ENCODE assay signal across 20 cellular contexts in the genomic region with DNA sequence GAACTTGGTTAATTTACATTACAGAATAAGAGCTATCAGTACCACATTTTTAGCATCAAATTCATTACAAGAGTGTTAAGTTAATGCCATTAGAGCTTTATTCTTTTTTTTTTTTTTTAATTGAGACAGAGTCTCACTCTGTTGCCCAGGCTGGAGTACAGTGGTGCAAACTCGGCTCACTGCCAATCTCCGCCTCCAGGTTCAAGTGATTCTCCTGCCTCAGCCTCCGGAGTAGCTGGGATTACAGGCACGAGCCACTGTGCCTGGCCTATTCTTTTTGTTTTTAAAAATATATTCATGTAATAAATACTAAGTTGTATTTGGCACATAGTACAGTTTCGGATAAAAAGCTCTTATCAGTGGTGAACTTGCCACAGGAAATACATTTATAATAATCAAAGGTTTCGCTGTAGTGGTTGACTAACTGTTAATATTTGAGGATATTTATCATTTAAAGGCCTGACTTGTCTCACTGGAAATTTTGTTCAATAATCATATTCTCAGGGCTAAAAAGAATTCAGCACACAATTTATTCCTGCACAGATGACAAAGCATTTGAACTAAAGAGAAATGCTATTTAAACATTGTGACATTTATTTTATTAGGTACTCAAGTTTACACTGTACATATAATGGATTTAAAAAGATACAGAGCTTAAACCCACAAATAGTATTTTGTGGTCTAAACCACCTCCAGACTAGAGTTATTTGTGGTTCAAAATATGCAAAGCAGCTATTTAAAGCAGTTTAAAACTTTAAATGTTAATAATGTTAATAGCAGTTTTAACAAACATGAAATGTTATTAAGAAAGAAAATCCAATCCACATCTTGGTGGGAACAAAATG. TPM values are rescaled to one million over a fixed set of nuclear protein-coding genes. Genes with fewer than 3 reads are reported as not detected.
DNase-seq lines count a peak whose midpoint lies in the region; ATAC-seq and TF ChIP-seq lines count a peak whose summit lies in the region.
"Had no signal": no experiment of that assay in that cellular context is flagged by ENCODE, and none has a peak within 500 bp of the region (broad histone marks: within the 10 kb centered on the region; RNA-seq: fewer than 3 reads in every experiment).

No MANE protein-coding gene starts in this region.

- H3K4me2 ChIP-seq in Karpas-422 (ENCODE audit: low read depth, low read length, poor library complexity, severe bottlenecking): peak overlapping the region; percentile 32
- H3K4me2 ChIP-seq in smooth muscle cell: peak overlapping the region; percentile 44

- H3K9ac ChIP-seq in Karpas-422 (ENCODE audit: low read length): no peak overlapping the region
- H3K9ac ChIP-seq in smooth muscle cell (ENCODE audit: low read depth): peak overlapping the region; percentile 66

- H3K36me3 Mint-ChIP-seq in T-helper 2 cell treated with Interferon-gamma antibody and Interleukin-4, amounts not matched to agents 5 μg/mL and 100 μg/mL, for 36 hours (ENCODE audit: low read depth): peaks cover 22% of the 10 kb centered on the region
- H3K36me3 Mint-ChIP-seq: WTC11 had no signal

- TF ChIP-seq EP300 in suprapubic skin (IDR thresholded peaks at IDR 0.05): no peak

- H4K20me1 ChIP-seq in Karpas-422 (ENCODE audit: insufficient read depth, low read depth, low read length) (no peaks in the 10 kb centered on the region), smooth muscle cell (ENCODE audit: low read depth) (no peaks in the 10 kb centered on the region)

- no peaks in the 10 kb centered on the region for H3K27me3 ChIP-seq in Karpas-422 (ENCODE audit: low read length)
- no peaks in the 10 kb centered on the region for H3K27me3 ChIP-seq in brain microvascular endothelial cell (replicated peaks)
- H3K27me3 ChIP-seq in smooth muscle cell (ENCODE audit: low read depth): no peaks in the 10 kb centered on the region
- H3K27me3 ChIP-seq in suprapubic skin: no peaks in the 10 kb centered on the region
- H3K27me3 ChIP-seq: right lobe of liver had no signal

- no peak for TF ChIP-seq POLR2A in suprapubic skin (IDR thresholded peaks at IDR 0.05)

- no peak for DNase-seq in T-helper 2 cell treated with Interferon-gamma antibody and Interleukin-4, amounts not matched to agents 5 μg/mL and 100 μg/mL, for 36 hours (ENCODE audit: low spot score)
- DNase-seq in T-helper 2 cell (no peak), Karpas-422 (no peak), brain microvascular endothelial cell (no peak), smooth muscle cell (lab: John Stamatoyannopoulos, UW; ENCODE audit: unreplicated experiment) (no peak), suprapubic skin (ENCODE audit: low spot score in 2 of 2) (no peak), NCI-H1105 treated with DMSO at 0.1 percent for 48 hours (lab: John Stamatoyannopoulos, UW) (no peak)
- DNase-seq: activated gamma-delta T cell; aorta; CD4-positive, alpha-beta memory T cell; head of caudate nucleus; NCI-H1436 treated with DMSO at 0.1 percent for 48 hours; NCI-H510A; stimulated activated CD4-positive, alpha-beta T cell treated with anti-CD3 and anti-CD28 coated beads, Interleukin-2, amount 100 ng/mL, for 48 hours had no signal

- H3F3A ChIP-seq in smooth muscle cell (ENCODE audit: low read depth): peaks cover 9% of the 10 kb centered on the region

- peaks cover 64% of the 10 kb centered on the region for H3K4me1 Mint-ChIP-seq in T-helper 2 cell treated with Interferon-gamma antibody and Interleukin-4, amounts not matched to agents 5 μg/mL and 100 μg/mL, for 36 hours (ENCODE audit: low read depth)

- H3K4me3 ChIP-seq in Karpas-422 (ENCODE audit: low read length) (no peak overlapping the region), brain microvascular endothelial cell (ENCODE audit: low read depth, low read length) (no peak overlapping the region), smooth muscle cell (no peak overlapping the region), suprapubic skin (no peak overlapping the region)
- H3K4me3 ChIP-seq: right lobe of liver, thoracic aorta had no signal

- peaks cover 39% of the 10 kb centered on the region for H3K4me1 ChIP-seq in Karpas-422 (ENCODE audit: low read length)
- H3K4me1 ChIP-seq in smooth muscle cell (ENCODE audit: low read depth): peaks cover 15% of the 10 kb centered on the region
- H3K4me1 ChIP-seq in suprapubic skin: peaks cover 36% of the 10 kb centered on the region

- H3K27ac Mint-ChIP-seq in T-helper 2 cell treated with Interferon-gamma antibody and Interleukin-4, amounts not matched to agents 5 μg/mL and 100 μg/mL, for 36 hours: peak overlapping the region; percentile 36
- H3K27ac Mint-ChIP-seq: CD4-positive, alpha-beta memory T cell; WTC11 had no signal

- no peaks in the 10 kb centered on the region for H3K36me3 ChIP-seq in Karpas-422 (ENCODE audit: insufficient read depth, low read length)
- no peaks in the 10 kb centered on the region for H3K36me3 ChIP-seq in brain microvascular endothelial cell (replicated peaks)
- no peaks in the 10 kb centered on the region for H3K36me3 ChIP-seq in smooth muscle cell (ENCODE audit: low read depth)
- no peaks in the 10 kb centered on the region for H3K36me3 ChIP-seq in suprapubic skin
- H3K36me3 ChIP-seq: neutrophil, right lobe of liver, thoracic aorta had no signal

- ATAC-seq in GM21367 (IDR thresholded peaks at IDR 0.05; ENCODE audit: unreplicated experiment): no peak
- ATAC-seq: esophagus mucosa, right lobe of liver, WTC11 had no signal

- H2AFZ ChIP-seq in Karpas-422 (ENCODE audit: low read length): no peak overlapping the region
- H2AFZ ChIP-seq in smooth muscle cell (ENCODE audit: low read depth): no peak overlapping the region

- H3K9me2 ChIP-seq in Karpas-422 (replicated peaks; ENCODE audit: insufficient read depth, low read length): no peaks in the 10 kb centered on the region

- H3K27ac ChIP-seq in Karpas-422 (ENCODE audit: low read length) (no peak overlapping the region), brain microvascular endothelial cell (peak overlapping the region; percentile 91), smooth muscle cell (ENCODE audit: low read depth) (peak overlapping the region; percentile 99), suprapubic skin (no peak overlapping the region)
- H3K27ac ChIP-seq: neutrophil, right lobe of liver, thoracic aorta had no signal

- no peaks in the 10 kb centered on the region for H3K9me3 ChIP-seq in Karpas-422 (ENCODE audit: low read length)
- H3K9me3 ChIP-seq in smooth muscle cell (replicated peaks; ENCODE audit: low read depth): no peaks in the 10 kb centered on the region
- H3K9me3 ChIP-seq in suprapubic skin: no peaks in the 10 kb centered on the region
- H3K9me3 ChIP-seq: neutrophil, right lobe of liver, thoracic aorta had no signal

- 59% methylated on average over 6 of the region's 6 CpGs for WGBS in smooth muscle cell (ENCODE audit: low lambda C conversion rate)
- whole genome bisulfite sequencing in suprapubic skin: 78% methylated on average over 6 of the region's 6 CpGs

- TF ChIP-seq CTCF in brain microvascular endothelial cell (IDR thresholded peaks at IDR 0.05; ENCODE audit: low read depth, low read length, missing control alignments): no peak
- no peak for TF ChIP-seq CTCF in smooth muscle cell (IDR thresholded peaks at IDR 0.05; ENCODE audit: borderline replicate concordance, insufficient read depth, poor library complexity, severe bottlenecking)
- TF ChIP-seq CTCF in suprapubic skin (IDR thresholded peaks at IDR 0.05): no peak

- H3K9me3 Mint-ChIP-seq in T-helper 2 cell treated with Interferon-gamma antibody and Interleukin-4, amounts not matched to agents 5 μg/mL and 100 μg/mL, for 36 hours: no peaks in the 10 kb centered on the region
- H3K9me3 Mint-ChIP-seq: CD4-positive, alpha-beta memory T cell; WTC11 had no signal

- H3K27me3 Mint-ChIP-seq in T-helper 2 cell treated with Interferon-gamma antibody and Interleukin-4, amounts not matched to agents 5 μg/mL and 100 μg/mL, for 36 hours (ENCODE audit: low read depth): no peaks in the 10 kb centered on the region
- H3K27me3 Mint-ChIP-seq: CD4-positive, alpha-beta memory T cell had no signal

- no peaks in the 10 kb centered on the region for H3K79me2 ChIP-seq in Karpas-422 (ENCODE audit: low read length)
- no peaks in the 10 kb centered on the region for H3K79me2 ChIP-seq in smooth muscle cell (ENCODE audit: low read depth)

- peak overlapping the region; percentile 57 for H3K4me3 Mint-ChIP-seq in T-helper 2 cell treated with Interferon-gamma antibody and Interleukin-4, amounts not matched to agents 5 μg/mL and 100 μg/mL, for 36 hours
- H3K4me3 Mint-ChIP-seq: WTC11 had no signal

- in situ Hi-C loops in brain microvascular endothelial cell (cut with HindIII; ENCODE audit: low pct_ligation_motif_present, low sequenced_read_pairs): no loop called here

RNA-seq across cellular contexts. Expression of gene LEKR1, which starts 6.1 kb away (rescaled TPM):
- total RNA-seq in Karpas-422 (2014; rRNA removed; shearing (Covaris generic); ENCODE audit: low replicate concordance): 2.3 and 6.4 TPM in 2 replicates
- total RNA-seq in smooth muscle cell (0.81 and 1.3 TPM in 2 replicates), suprapubic skin (1 to 10 TPM; 1.0 to 3.4 (median 1.5) TPM)
- 2.3 and 3.4 TPM in 2 replicates for polyA plus RNA-seq in smooth muscle cell
- polyA plus RNA-seq: aorta had no signal

Comparison
In these comparisons a context has a peak if more than half of its experiments do, and no peak if none do; other contexts are left out.
1. H3K27ac ChIP-seq: peak in brain microvascular endothelial cell (single experiment) and smooth muscle cell (single experiment); none in Karpas-422 (single experiment) and suprapubic skin (single experiment).